ENCODE assay signal across 1 cellular context in genomic region chr20:43189614-43190331, GRCh38.
TF ChIP-seq lines count a peak whose summit lies in the region.

Gene PTPRT, minus strand, starts transcription at chr20:43189906. Its CDS starts 173 bp downstream, at chr20:43189733.

TF ChIP-seq in H1, 55 proteins besides CTCF, POLR2A, EP300 and RAD21:
- TF ChIP-seq RBBP5 (IDR thresholded peaks at IDR 0.05; ENCODE audit: borderline replicate concordance, low read depth, low read length) (0 out of 2 replicates have a peak, but pooled peaks have one; percentile 8), E2F6 (IDR thresholded peaks at IDR 0.05) (no peak), KDM4A (IDR thresholded peaks at IDR 0.05; ENCODE audit: low read depth, low read length, severe bottlenecking) (peak; percentile 87), USF2 (IDR thresholded peaks at IDR 0.05; ENCODE audit: low read length) (no peak), EGR1 (IDR thresholded peaks at IDR 0.05; ENCODE audit: borderline replicate concordance, low read depth, low read length) (peak; percentile 58; the same call in 1 of the 2 replicates), SUZ12 (IDR thresholded peaks at IDR 0.05; ENCODE audit: low read length) (peak; percentile 36; the same call in 1 of the 2 replicates), HDAC2 (IDR thresholded peaks at IDR 0.05; ENCODE audit: borderline replicate concordance in 1 of 2, low read depth in 2 of 2, low read length in 2 of 2) (no peak), ATF3 (IDR thresholded peaks at IDR 0.05; ENCODE audit: insufficient read depth, low read depth, low read length) (no peak), CBX8 (IDR thresholded peaks at IDR 0.05; ENCODE audit: borderline replicate concordance, low read depth, low read length) (no peak), SIX5 (IDR thresholded peaks at IDR 0.05; ENCODE audit: low read depth, low read length) (no peak), SRF (IDR thresholded peaks at IDR 0.05; ENCODE audit: low read depth, low read length) (no peak), GABPA (IDR thresholded peaks at IDR 0.05; ENCODE audit: borderline replicate concordance, insufficient read depth, low read length) (no peak)
